ENCODE assay signal across 22 cellular contexts in the genomic region with DNA sequence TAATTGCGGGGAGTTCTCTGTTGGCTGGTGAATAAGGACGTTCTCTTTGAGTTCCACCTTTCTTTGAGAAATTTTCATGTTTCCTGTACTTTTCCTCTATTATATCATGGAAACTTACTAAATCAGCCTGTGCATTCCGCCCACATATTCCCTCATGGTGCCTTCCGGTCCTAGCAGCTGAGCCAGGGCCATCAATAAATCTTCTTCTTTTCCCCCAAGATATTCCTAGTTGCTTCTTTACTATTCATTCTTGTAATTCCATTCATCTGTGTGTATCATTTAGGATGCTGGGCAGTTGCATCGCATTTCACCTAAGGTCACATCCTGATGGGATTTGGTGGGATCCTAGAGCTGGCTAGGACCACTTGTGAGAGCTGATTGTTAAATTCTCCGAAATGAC.
A peak's percentile ranks its signal among the peaks of the same experiment; 100 is the strongest.
DNase-seq lines count a peak whose midpoint lies in the region; ATAC-seq, FAIRE-seq and TF ChIP-seq lines count a peak whose summit lies in the region.
"Had no signal": no experiment of that assay in that cellular context is flagged by ENCODE, and none has a peak within 500 bp of the region (broad histone marks: within the 10 kb centered on the region; RNA-seq: fewer than 3 reads in every experiment).

No MANE protein-coding gene starts in this region.

- no peak overlapping the region for H3K4me3 Mint-ChIP-seq in astrocyte (ENCODE audit: unreplicated experiment)
- H3K4me3 Mint-ChIP-seq: CD4-positive, alpha-beta T cell had no signal

- no peak overlapping the region for H3K4me2 ChIP-seq in astrocyte (ENCODE audit: low read length)
- H3K4me2 ChIP-seq: BLaER1, KMS-11 had no signal

- no peaks in the 10 kb centered on the region for H3K36me3 Mint-ChIP-seq in astrocyte (ENCODE audit: low read depth, unreplicated experiment)

- H2AFZ ChIP-seq in astrocyte (ENCODE audit: low read depth, low read length): no peak overlapping the region

- peaks cover 19% of the 10 kb centered on the region for H3K4me1 Mint-ChIP-seq in astrocyte (ENCODE audit: low read depth, unreplicated experiment)

- FAIRE-seq in HTR-8/SVneo (lab: Jason Lieb, UNC): peak; percentile 87
- FAIRE-seq in astrocyte (lab: Jason Lieb, UNC): no peak
- FAIRE-seq: A204.1, GM12891, HepG2 had no signal

- H3K27me3 ChIP-seq in astrocyte (ENCODE audit: insufficient read depth, low read length): no peaks in the 10 kb centered on the region
- H3K27me3 ChIP-seq: BLaER1 had no signal

- no peaks in the 10 kb centered on the region for H3K27me3 Mint-ChIP-seq in astrocyte (ENCODE audit: low read depth, unreplicated experiment)
- H3K27me3 Mint-ChIP-seq: CD4-positive, alpha-beta T cell had no signal

- no peak overlapping the region for H3K9ac ChIP-seq in astrocyte (ENCODE audit: low read length)
- H3K9ac ChIP-seq: BLaER1, KMS-11 had no signal

- H3K79me2 ChIP-seq in astrocyte (ENCODE audit: insufficient read depth, low read length): peaks cover 35% of the 10 kb centered on the region

- H3K9me3 Mint-ChIP-seq in astrocyte (ENCODE audit: unreplicated experiment): no peaks in the 10 kb centered on the region
- H3K9me3 Mint-ChIP-seq: CD4-positive, alpha-beta T cell had no signal

- H4K20me1 ChIP-seq in astrocyte (ENCODE audit: insufficient read depth, low read length): peaks cover 12% of the 10 kb centered on the region
- H4K20me1 ChIP-seq: BLaER1 had no signal

- no peaks in the 10 kb centered on the region for H3K9me3 ChIP-seq in astrocyte (ENCODE audit: insufficient read depth, low read depth, low read length)
- H3K9me3 ChIP-seq: BLaER1 had no signal

- no peaks in the 10 kb centered on the region for H3K4me1 ChIP-seq in astrocyte (ENCODE audit: insufficient read depth, low read length)
- H3K4me1 ChIP-seq: BLaER1 had no signal

- no peak for ATAC-seq in GM21515 (IDR thresholded peaks at IDR 0.05; ENCODE audit: unreplicated experiment)
- ATAC-seq: HepG2, Right ventricle myocardium inferior had no signal

- peak; percentile 8 for DNase-seq in AG08395 (ENCODE audit: low spot score)
- peak; percentile 44 for DNase-seq in HTR-8/SVneo (ENCODE audit: insufficient read length, low spot score)
- peak; percentile 51 for DNase-seq in astrocyte (ENCODE audit: low read depth)
- peak; percentile 76 for DNase-seq in skeletal muscle cell (ENCODE audit: low read depth)
- DNase-seq in NCI-H128 (lab: John Stamatoyannopoulos, UW; ENCODE audit: unreplicated experiment): no peak
- no peak for DNase-seq in stimulated activated naive CD4-positive, alpha-beta T cell (lab: John Stamatoyannopoulos, UW)
- no peak for DNase-seq in Ammon's horn (ENCODE audit: low spot score)
- DNase-seq: CD4-positive, alpha-beta T cell; COR-L47; DMS79; MV-4-11; NCI-H1417; NCI-H1694 treated with DMSO at 0.1 percent for 48 hours; NCI-H446 treated with DMSO at 0.1 percent for 48 hours; NCI-H526 treated with DMSO at 0.1 percent for 48 hours had no signal

- H3K27ac Mint-ChIP-seq in astrocyte (ENCODE audit: unreplicated experiment): peak overlapping the region; percentile 50
- H3K27ac Mint-ChIP-seq: CD4-positive, alpha-beta T cell had no signal

- no peak overlapping the region for H3K4me3 ChIP-seq in astrocyte (ENCODE audit: insufficient read depth, low read depth, low read length)
- H3K4me3 ChIP-seq in skeletal muscle cell (ENCODE audit: low read depth, low read length): no peak overlapping the region
- H3K4me3 ChIP-seq: BLaER1 had no signal

- TF ChIP-seq CTCF in astrocyte (IDR thresholded peaks at IDR 0.05; ENCODE audit: insufficient read depth, low read depth, low read length): no peak

- no peak overlapping the region for H3K27ac ChIP-seq in astrocyte (ENCODE audit: low read depth, low read length)
- H3K27ac ChIP-seq: BLaER1, KMS-11 had no signal

- no peaks in the 10 kb centered on the region for H3K36me3 ChIP-seq in astrocyte (ENCODE audit: insufficient read depth, low read length)
- H3K36me3 ChIP-seq: BLaER1 had no signal

Comparison
In these comparisons a context has a peak if more than half of its experiments do, and no peak if none do; other contexts are left out.
1. DNase-seq: peak in AG08395 (single experiment), HTR-8/SVneo (single experiment), astrocyte (single experiment) and skeletal muscle cell (single experiment); none in NCI-H128 (single experiment), stimulated activated naive CD4-positive, alpha-beta T cell (0 of 6) and Ammon's horn (single experiment).